ENCODE assay signal across 1 cellular context in genomic region chr11:96242971-96243647, GRCh38.
TF ChIP-seq lines count a peak whose summit lies in the region.

No MANE protein-coding gene starts in this region.

TF ChIP-seq in HepG2, 621 proteins besides CTCF, POLR2A, EP300 and RAD21 (continued from another document and continues in another):
- TF ChIP-seq GABPA (IDR thresholded peaks at IDR 0.05; ENCODE audit: low read depth, low read length) (no peak), GABPA (CRISPR knock-in tag; IDR thresholded peaks at IDR 0.05; ENCODE audit: low read depth) (peak; percentile 19; the same call in 1 of the 2 replicates), ELF3 (CRISPR knock-in tag; IDR thresholded peaks at IDR 0.05) (peak; percentile 70; the same call in 1 of the 2 replicates), ZNF431 (CRISPR knock-in tag; IDR thresholded peaks at IDR 0.05; ENCODE audit: borderline replicate concordance, low read depth) (no peak), NPAS2 (CRISPR knock-in tag; IDR thresholded peaks at IDR 0.05; ENCODE audit: borderline replicate concordance) (no peak), PAF1 (CRISPR knock-in tag; IDR thresholded peaks at IDR 0.05) (no peak), SNAPC5 (CRISPR knock-in tag; IDR thresholded peaks at IDR 0.05; ENCODE audit: borderline replicate concordance) (no peak), ZNF253 (CRISPR knock-in tag; IDR thresholded peaks at IDR 0.05; ENCODE audit: borderline replicate concordance) (no peak), ZNF33A (CRISPR knock-in tag; IDR thresholded peaks at IDR 0.05; ENCODE audit: borderline replicate concordance) (no peak), MAF1 (CRISPR knock-in tag; IDR thresholded peaks at IDR 0.05; ENCODE audit: borderline replicate concordance) (no peak), ZNF260 (CRISPR knock-in tag; IDR thresholded peaks at IDR 0.05; ENCODE audit: borderline replicate concordance, low read depth) (no peak), FOXO1 (CRISPR knock-in tag; IDR thresholded peaks at IDR 0.05) (no peak), ZNF619 (CRISPR knock-in tag; IDR thresholded peaks at IDR 0.05) (no peak), HDAC1 (CRISPR knock-in tag; IDR thresholded peaks at IDR 0.05) (0 out of 2 replicates have a peak, but pooled peaks have one; percentile 19), ELF1 (CRISPR knock-in tag; IDR thresholded peaks at IDR 0.05) (peak; percentile 57), ZBTB1 (CRISPR knock-in tag; IDR thresholded peaks at IDR 0.05; ENCODE audit: borderline replicate concordance) (no peak), ZNF501 (CRISPR knock-in tag; IDR thresholded peaks at IDR 0.05) (0 out of 2 replicates have a peak, but pooled peaks have one; percentile 37), ZNF687 (CRISPR knock-in tag; IDR thresholded peaks at IDR 0.05) (peak; percentile 79), ATF3 (CRISPR knock-in tag; IDR thresholded peaks at IDR 0.05) (no peak), SMARCE1 (IDR thresholded peaks at IDR 0.05; ENCODE audit: borderline replicate concordance) (no peak), ZNF75D (CRISPR knock-in tag; IDR thresholded peaks at IDR 0.05; ENCODE audit: borderline replicate concordance) (no peak), PRDM4 (CRISPR knock-in tag; IDR thresholded peaks at IDR 0.05; ENCODE audit: borderline replicate concordance) (no peak), PHB2 (IDR thresholded peaks at IDR 0.05; ENCODE audit: partially characterized antibody) (no peak), NFYC (CRISPR knock-in tag; IDR thresholded peaks at IDR 0.05) (no peak), ZNF333 (CRISPR knock-in tag; IDR thresholded peaks at IDR 0.05; ENCODE audit: borderline replicate concordance) (no peak), ZNF605 (CRISPR knock-in tag; IDR thresholded peaks at IDR 0.05) (no peak), ZNF121 (CRISPR knock-in tag; IDR thresholded peaks at IDR 0.05) (no peak), ZNF589 (CRISPR knock-in tag; conservative IDR thresholded peaks at IDR 0.05) (no peak), SP1 (IDR thresholded peaks at IDR 0.05) (no peak), SP1 (CRISPR knock-in tag; IDR thresholded peaks at IDR 0.05) (no peak), CHD2 (IDR thresholded peaks at IDR 0.05; ENCODE audit: low read depth, low read length) (peak; percentile 86), TBX2 (CRISPR knock-in tag; IDR thresholded peaks at IDR 0.05; ENCODE audit: borderline replicate concordance) (0 out of 2 replicates have a peak, but pooled peaks have one; percentile 39), ZNF484 (CRISPR knock-in tag; IDR thresholded peaks at IDR 0.05; ENCODE audit: borderline replicate concordance, low read depth) (no peak), ARNTL (CRISPR knock-in tag; IDR thresholded peaks at IDR 0.05) (no peak), ZNF512 (CRISPR knock-in tag; IDR thresholded peaks at IDR 0.05) (no peak), ZFX (CRISPR knock-in tag; IDR thresholded peaks at IDR 0.05; ENCODE audit: low read depth) (no peak), ZNF646 (CRISPR knock-in tag; IDR thresholded peaks at IDR 0.05) (peak; percentile 71; the same call in 1 of the 2 replicates), RBAK (CRISPR knock-in tag; IDR thresholded peaks at IDR 0.05) (no peak), SKIL (CRISPR knock-in tag; IDR thresholded peaks at IDR 0.05; ENCODE audit: borderline replicate concordance) (no peak), SRF (IDR thresholded peaks at IDR 0.05; ENCODE audit: low read depth, low read length) (peak; percentile 93), PRDM10 (CRISPR knock-in tag; IDR thresholded peaks at IDR 0.05; ENCODE audit: low read depth) (no peak), ZNF326 (CRISPR knock-in tag; IDR thresholded peaks at IDR 0.05; ENCODE audit: borderline replicate concordance) (no peak), SMAD3 (CRISPR knock-in tag; IDR thresholded peaks at IDR 0.05) (no peak)
